17 cellular contexts compared by ENCODE assay signal in genomic region chr5:159187674-159188164, GRCh38. TPM values are rescaled to one million over a fixed set of nuclear protein-coding genes. Genes with fewer than 3 reads are reported as not detected.
DNase-seq lines count a peak whose midpoint lies in the region; ATAC-seq and TF ChIP-seq lines count a peak whose summit lies in the region.
"Had no signal": no experiment of that assay in that cellular context is flagged by ENCODE, and none has a peak within 500 bp of the region (broad histone marks: within the 10 kb centered on the region; RNA-seq: fewer than 3 reads in every experiment).

No MANE protein-coding gene starts in this region.

- no peaks in the 10 kb centered on the region for H4K20me1 ChIP-seq in smooth muscle cell (ENCODE audit: low read depth)

- no peak overlapping the region for H3K4me3 ChIP-seq in smooth muscle cell
- H3K4me3 ChIP-seq: testis had no signal

- H3K27me3 ChIP-seq in smooth muscle cell (ENCODE audit: low read depth) = no peaks in the 10 kb centered on the region
- H3K27me3 ChIP-seq: testis had no signal

- H2AFZ ChIP-seq in smooth muscle cell (ENCODE audit: low read depth) = no peak overlapping the region

- peak overlapping the region; percentile 99 for H3K27ac ChIP-seq in smooth muscle cell (ENCODE audit: low read depth)
- H3K27ac ChIP-seq: testis had no signal

- no peak overlapping the region for H3K4me2 ChIP-seq in smooth muscle cell

- H3K4me1 ChIP-seq in smooth muscle cell (ENCODE audit: low read depth) = peaks cover 34% of the 10 kb centered on the region

- H3F3A ChIP-seq in smooth muscle cell (ENCODE audit: low read depth) = peaks cover 40% of the 10 kb centered on the region

- H3K4me1 Mint-ChIP-seq in activated naive CD4-positive, alpha-beta T cell treated with anti-CD3 and anti-CD28 coated beads, Interleukin-2, amount 50 U/mL, for 24 hours = peaks cover 73% of the 10 kb centered on the region
- H3K4me1 Mint-ChIP-seq in IgD-negative memory B cell = peaks cover 15 to 28% (median 22%) of the 10 kb centered on the region in 3 donors
- peaks cover 58% of the 10 kb centered on the region for H3K4me1 Mint-ChIP-seq in chondrocyte (ENCODE audit: low read depth)

- no peaks in the 10 kb centered on the region for H3K27me3 Mint-ChIP-seq in activated naive CD4-positive, alpha-beta T cell treated with anti-CD3 and anti-CD28 coated beads, Interleukin-2, amount 50 U/mL, for 24 hours
- H3K27me3 Mint-ChIP-seq in IgD-negative memory B cell (no peaks in the 10 kb centered on the region), chondrocyte (ENCODE audit: low read depth) (no peaks in the 10 kb centered on the region)

- TF ChIP-seq CTCF in chondrocyte (IDR thresholded peaks at IDR 0.05) (no peak), smooth muscle cell (IDR thresholded peaks at IDR 0.05; ENCODE audit: borderline replicate concordance, insufficient read depth, poor library complexity, severe bottlenecking) (no peak), omental fat pad (IDR thresholded peaks at IDR 0.05) (no peak)

- peaks cover 72% of the 10 kb centered on the region for H3K79me2 ChIP-seq in smooth muscle cell (ENCODE audit: low read depth)

- no peak overlapping the region for H3K4me3 Mint-ChIP-seq in activated naive CD4-positive, alpha-beta T cell treated with anti-CD3 and anti-CD28 coated beads, Interleukin-2, amount 50 U/mL, for 24 hours
- peak overlapping the region in 1 of 4 donors; percentile 77 for H3K4me3 Mint-ChIP-seq in IgD-negative memory B cell
- no peak overlapping the region for H3K4me3 Mint-ChIP-seq in chondrocyte (ENCODE audit: unreplicated experiment)
- H3K4me3 Mint-ChIP-seq: H9, neural crest cell, WTC11 had no signal

- peak overlapping the region; percentile 82 for H3K27ac Mint-ChIP-seq in activated naive CD4-positive, alpha-beta T cell treated with anti-CD3 and anti-CD28 coated beads, Interleukin-2, amount 50 U/mL, for 24 hours
- H3K27ac Mint-ChIP-seq in activated naive CD4-positive, alpha-beta T cell treated with anti-CD3 and anti-CD28 coated beads, Interleukin-2, amount 50 U/mL, for 72 hours = peak overlapping the region in 1 of 2 donors; percentile 77
- H3K27ac Mint-ChIP-seq in IgD-negative memory B cell = peak overlapping the region in 2 of 3 donors; percentile 69 to 75
- H3K27ac Mint-ChIP-seq in chondrocyte (ENCODE audit: unreplicated experiment) = peak overlapping the region; percentile 45
- H3K27ac Mint-ChIP-seq: H9, WTC11 had no signal

- no peaks in the 10 kb centered on the region for H3K9me3 Mint-ChIP-seq in activated naive CD4-positive, alpha-beta T cell treated with anti-CD3 and anti-CD28 coated beads, Interleukin-2, amount 50 U/mL, for 24 hours
- no peaks in the 10 kb centered on the region for H3K9me3 Mint-ChIP-seq in activated naive CD4-positive, alpha-beta T cell treated with anti-CD3 and anti-CD28 coated beads, Interleukin-2, amount 50 U/mL, for 72 hours
- H3K9me3 Mint-ChIP-seq in IgD-negative memory B cell = no peaks in the 10 kb centered on the region
- no peaks in the 10 kb centered on the region for H3K9me3 Mint-ChIP-seq in chondrocyte (ENCODE audit: low read depth)
- H3K9me3 Mint-ChIP-seq: H9, neural crest cell, WTC11 had no signal

- 89% methylated on average over 5 of the region's 5 CpGs for WGBS in smooth muscle cell (ENCODE audit: low lambda C conversion rate)

- H3K36me3 Mint-ChIP-seq in activated naive CD4-positive, alpha-beta T cell treated with anti-CD3 and anti-CD28 coated beads, Interleukin-2, amount 50 U/mL, for 24 hours = peaks cover 25% of the 10 kb centered on the region
- peaks cover 6 to 30% of the 10 kb centered on the region in 2 donors for H3K36me3 Mint-ChIP-seq in activated naive CD4-positive, alpha-beta T cell treated with anti-CD3 and anti-CD28 coated beads, Interleukin-2, amount 50 U/mL, for 72 hours
- H3K36me3 Mint-ChIP-seq in IgD-negative memory B cell = no peaks in the 10 kb centered on the region
- peaks cover 6% of the 10 kb centered on the region for H3K36me3 Mint-ChIP-seq in chondrocyte (ENCODE audit: low read depth)

- H3K9ac ChIP-seq in smooth muscle cell (ENCODE audit: low read depth) = no peak overlapping the region

- no peak for ATAC-seq in activated naive CD4-positive, alpha-beta T cell treated with anti-CD3 and anti-CD28 coated beads, Interleukin-2, amount 50 U/mL, for 72 hours
- no peak for ATAC-seq in omental fat pad (ENCODE audit: low FRiP score)
- ATAC-seq: WTC11 had no signal

- no peak for DNase-seq in activated naive CD4-positive, alpha-beta T cell treated with anti-CD3 and anti-CD28 coated beads, Interleukin-2, amount 50 U/mL, for 72 hours (ENCODE audit: low spot score in 2 of 2)
- DNase-seq in chondrocyte (ENCODE audit: low spot score) (no peak), smooth muscle cell (lab: John Stamatoyannopoulos, UW; ENCODE audit: unreplicated experiment) (no peak), NCI-H82 treated with DMSO at 0.1 percent for 48 hours (lab: John Stamatoyannopoulos, UW; ENCODE audit: unreplicated experiment) (no peak), GDM1 (lab: John Stamatoyannopoulos, UW) (no peak), omental fat pad (ENCODE audit: low spot score) (no peak)
- DNase-seq: AML-193, H9, head of caudate nucleus, MM.1S, NCI-H2081, NCI-H524 treated with DMSO at 0.1 percent for 48 hours, testis had no signal

- H3K9me3 ChIP-seq in smooth muscle cell (replicated peaks; ENCODE audit: low read depth) = no peaks in the 10 kb centered on the region
- H3K9me3 ChIP-seq: testis had no signal

- peaks cover 6% of the 10 kb centered on the region for H3K36me3 ChIP-seq in smooth muscle cell (ENCODE audit: low read depth)

RNA-seq across cellular contexts. Expression of gene RNF145, which starts 21.6 kb away (rescaled TPM):
- 10 to 100 TPM; 56.2 to 73.0 TPM for total RNA-seq in activated naive CD4-positive, alpha-beta T cell treated with anti-CD3 and anti-CD28 coated beads, Interleukin-2, amount 50 U/mL, for 72 hours
- polyA plus RNA-seq in IgD-negative memory B cell (15.6 TPM), smooth muscle cell (24.3 and 25.0 TPM in 2 replicates)
- total RNA-seq in chondrocyte (79.0 to 83.9 TPM (median 82.5 TPM) in 3 replicates), smooth muscle cell (74.3 and 74.8 TPM in 2 replicates), omental fat pad (10 to 100 TPM; 39.7 to 56.4 (median 53.1) TPM)
